1 cellular context compared by ENCODE assay signal in the genomic region with DNA sequence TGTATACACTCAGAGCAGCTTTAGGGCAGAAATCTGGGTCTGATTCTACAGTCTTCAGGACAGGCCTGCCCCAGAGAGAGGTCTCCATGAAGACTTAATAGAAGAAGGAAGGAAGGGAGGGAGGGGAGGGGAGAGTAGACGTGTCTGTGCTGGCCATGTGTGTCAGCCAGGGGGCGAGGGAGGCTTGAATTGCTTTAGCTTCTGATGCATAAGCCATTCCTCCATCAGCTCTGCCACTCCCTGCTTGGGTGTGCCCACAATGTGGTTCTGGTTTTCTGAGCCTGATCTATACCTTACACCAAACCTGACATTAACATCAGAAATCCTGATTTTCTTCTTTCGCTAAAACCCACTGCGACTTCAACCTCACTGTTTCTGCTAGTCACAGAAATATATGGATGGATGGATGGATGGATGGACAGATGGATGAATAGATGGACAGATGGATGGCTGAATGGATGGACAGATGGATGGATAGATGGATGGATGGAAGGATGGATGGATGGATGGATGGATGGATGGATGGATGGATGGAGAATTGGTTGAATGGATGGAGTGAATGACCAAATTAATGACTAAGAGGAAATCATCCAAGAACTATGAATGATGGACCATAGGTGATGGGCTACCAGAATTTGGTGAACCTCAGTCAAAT.
TF ChIP-seq lines count a peak whose summit lies in the region.

No MANE protein-coding gene starts in this region.

TF ChIP-seq in IMR-90, 13 proteins besides CTCF, POLR2A, EP300 and RAD21 (continued from another document):
- TF ChIP-seq ELK1 (IDR thresholded peaks at IDR 0.05; ENCODE audit: borderline replicate concordance, low read depth, low read length), result no peak
- no peak for TF ChIP-seq SMC3 (IDR thresholded peaks at IDR 0.05; ENCODE audit: low read depth, low read length)
- no peak for TF ChIP-seq RCOR1 (IDR thresholded peaks at IDR 0.05; ENCODE audit: insufficient replicate concordance, low read length)
- no peak for TF ChIP-seq BHLHE40 (IDR thresholded peaks at IDR 0.05; ENCODE audit: low read depth, low read length)
- TF ChIP-seq RFX5 (IDR thresholded peaks at IDR 0.05; ENCODE audit: low read depth, low read length), result no peak
- TF ChIP-seq, protein P1, sequence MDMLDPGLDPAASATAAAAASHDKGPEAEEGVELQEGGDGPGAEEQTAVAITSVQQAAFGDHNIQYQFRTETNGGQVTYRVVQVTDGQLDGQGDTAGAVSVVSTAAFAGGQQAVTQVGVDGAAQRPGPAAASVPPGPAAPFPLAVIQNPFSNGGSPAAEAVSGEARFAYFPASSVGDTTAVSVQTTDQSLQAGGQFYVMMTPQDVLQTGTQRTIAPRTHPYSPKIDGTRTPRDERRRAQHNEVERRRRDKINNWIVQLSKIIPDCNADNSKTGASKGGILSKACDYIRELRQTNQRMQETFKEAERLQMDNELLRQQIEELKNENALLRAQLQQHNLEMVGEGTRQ (IDR thresholded peaks at IDR 0.05; ENCODE audit: low read depth, low read length), result no peak
TF ChIP-seq in IMR-90: peak in this region for 0.
